8 cellular contexts compared by ENCODE assay signal in genomic region chr11:118915941-118916841, GRCh38. TPM values are rescaled to one million over a fixed set of nuclear protein-coding genes. Genes with fewer than 3 reads are reported as not detected.
DNase-seq lines count a peak whose midpoint lies in the region; ATAC-seq and TF ChIP-seq lines count a peak whose summit lies in the region.

No MANE protein-coding gene starts in this region.

- intact Hi-C loops in esophagus muscularis mucosa (cut with DNase I) (no loop called here), ovary (cut with DNase I) (no loop called here)

- H3K36me3 ChIP-seq in RWPE2 (ENCODE audit: low read depth), result peaks cover 25% of the 10 kb centered on the region
- H3K36me3 ChIP-seq in esophagus muscularis mucosa, result no peaks in the 10 kb centered on the region
- no peaks in the 10 kb centered on the region for H3K36me3 ChIP-seq in ovary

- TF ChIP-seq POLR2A in esophagus muscularis mucosa (IDR thresholded peaks at IDR 0.05; ENCODE audit: low read depth) (no peak), ovary (IDR thresholded peaks at IDR 0.05) (no peak)

- H3K4me3 ChIP-seq in RWPE2 (ENCODE audit: severe bottlenecking) (no peak overlapping the region), esophagus muscularis mucosa (peak overlapping the region; percentile 27 to 97 (median 61)), ovary (no peak overlapping the region)

- no peak for TF ChIP-seq EP300 in esophagus muscularis mucosa (IDR thresholded peaks at IDR 0.05)
- no peak for TF ChIP-seq EP300 in ovary (IDR thresholded peaks at IDR 0.05)

- DNase-seq in RWPE2 (ENCODE audit: low spot score), result no peak
- DNase-seq in esophagus muscularis mucosa (ENCODE audit: extremely low spot score), result no peak
- peak in 3 of 5 donors; percentile 16 to 55 (median 47) for DNase-seq in ovary
- no peak for DNase-seq in stimulated activated CD4-positive, alpha-beta T cell treated with anti-CD3 and anti-CD28 coated beads, Interleukin-4, amount 100 ng/mL, for 24 hours
- DNase-seq in hippocampal formation (lab: John Stamatoyannopoulos, UW), result no peak

- H3K27me3 ChIP-seq in RWPE2 (ENCODE audit: insufficient read depth, poor library complexity, severe bottlenecking) (no peaks in the 10 kb centered on the region), esophagus muscularis mucosa (no peaks in the 10 kb centered on the region), ovary (no peaks in the 10 kb centered on the region)

- 33% methylated on average over 9 of the region's 10 CpGs for WGBS in esophagus muscularis mucosa
- WGBS in ovary, 3 donors, result 26 to 27% (median 27%) methylated on average over 10 of the region's 10 CpGs

- H3K4me1 ChIP-seq in RWPE2 (ENCODE audit: insufficient read depth, poor library complexity, severe bottlenecking), result peaks cover 84% of the 10 kb centered on the region
- H3K4me1 ChIP-seq in esophagus muscularis mucosa, result peaks cover 98 to 100% (median 100%) of the 10 kb centered on the region in 4 donors
- H3K4me1 ChIP-seq in ovary (ENCODE audit: insufficient read depth), result peaks cover 62% of the 10 kb centered on the region

- H3K9me3 ChIP-seq in RWPE2 (ENCODE audit: severe bottlenecking) (no peaks in the 10 kb centered on the region), esophagus muscularis mucosa (no peaks in the 10 kb centered on the region), ovary (no peaks in the 10 kb centered on the region)

- peak overlapping the region; percentile 98 for H3K27ac ChIP-seq in C4-2B
- peak overlapping the region; percentile 100 for H3K27ac ChIP-seq in RWPE2 (ENCODE audit: poor library complexity, severe bottlenecking)
- peak overlapping the region; percentile 90 to 98 (median 96) for H3K27ac ChIP-seq in esophagus muscularis mucosa (replicated peaks in 1 of 4)
- H3K27ac ChIP-seq in ovary, result peak overlapping the region; percentile 89 to 94

- ATAC-seq in RWPE2 (ENCODE audit: low read depth), result no peak
- no peak for ATAC-seq in HG03460 (IDR thresholded peaks at IDR 0.05; ENCODE audit: unreplicated experiment)
- ATAC-seq in HG02973 (IDR thresholded peaks at IDR 0.05; ENCODE audit: unreplicated experiment), result no peak

- TF ChIP-seq CTCF in C4-2B (conservative IDR thresholded peaks at IDR 0.05) (no peak), RWPE2 (IDR thresholded peaks at IDR 0.05; ENCODE audit: poor library complexity, severe bottlenecking) (no peak), esophagus muscularis mucosa (IDR thresholded peaks at IDR 0.05) (no peak), ovary (IDR thresholded peaks at IDR 0.05) (no peak)

RNA-seq across cellular contexts. Expression of gene BCL9L, which starts 9.5 kb away (rescaled TPM):
- total RNA-seq in esophagus muscularis mucosa (10 to 100 TPM; 19.1 to 66.2 (median 42.7) TPM), ovary (100 to 1,000 TPM in 1 of 7 donors, 10 to 100 TPM in 6; 12.9 to 145 (median 79.9) TPM)
- polyA plus RNA-seq in ovary, result 10 to 100 TPM in 1 of 2 donors, 1 to 10 TPM in 1; 5.5 to 31.2 TPM

RNA-seq across cellular contexts. Expression of gene CXCR5, which starts 32.5 kb away (rescaled TPM):
- under 1 TPM in 1 of 4 donors, not detected in 3; 0.17 TPM for total RNA-seq in esophagus muscularis mucosa
- total RNA-seq in ovary, result under 1 TPM in 1 of 7 donors, not detected in 6; 0.05 TPM
- polyA plus RNA-seq in ovary, result under 1 TPM in 1 of 2 donors, not detected in 1; 0.17 TPM

RNA-seq across cellular contexts. Expression of gene UPK2, which starts 39.9 kb away (rescaled TPM):
- total RNA-seq in esophagus muscularis mucosa, result not detected
- total RNA-seq in ovary, result not detected
- under 1 TPM in 1 of 2 donors, not detected in 1; 0.13 TPM for polyA plus RNA-seq in ovary

RNA-seq across cellular contexts. Expression of gene FOXR1, which starts 55.4 kb away (rescaled TPM):
- not detected for total RNA-seq in esophagus muscularis mucosa
- total RNA-seq in ovary, result not detected
- polyA plus RNA-seq in ovary, result 1 to 10 TPM in 1 of 2 donors, not detected in 1; 1.7 TPM

Comparison
In these comparisons a context has a peak if more than half of its experiments do, and no peak if none do; other contexts are left out.
1. DNase-seq: peak in ovary (3 of 5); none in RWPE2 (single experiment), esophagus muscularis mucosa (single experiment), stimulated activated CD4-positive, alpha-beta T cell treated with anti-CD3 and anti-CD28 coated beads, Interleukin-4, amount 100 ng/mL, for 24 hours (single experiment) and hippocampal formation (0 of 2).
2. H3K4me3 ChIP-seq: peak in esophagus muscularis mucosa (4 of 4); none in RWPE2 (single experiment) and ovary (single experiment).
3. Peak in every context shown above with its lines, with median percentiles within 50 percentile points of each other: H3K27ac ChIP-seq.